ENCODE assay signal across 33 cellular contexts in the genomic region with DNA sequence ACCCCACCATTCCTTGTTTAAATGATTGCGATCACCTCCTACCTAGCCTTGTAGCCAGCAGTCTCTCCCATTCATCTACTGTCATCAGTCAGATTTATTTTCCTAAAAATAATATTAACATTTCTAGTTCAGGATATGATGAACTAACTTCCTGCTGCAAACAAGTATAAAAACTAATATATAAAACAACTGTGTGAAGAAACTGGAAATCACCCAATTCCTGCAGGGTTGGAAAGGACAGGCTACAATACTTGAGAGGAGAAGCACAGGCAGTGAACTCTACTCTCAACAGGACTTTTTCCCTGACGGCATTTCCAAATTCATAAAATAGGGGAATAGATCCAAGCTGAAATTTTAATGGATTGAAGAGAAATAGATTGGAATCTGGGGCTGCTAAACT.
"Had no signal": no experiment of that assay in that cellular context is flagged by ENCODE, and none has a peak within 500 bp of the region (broad histone marks: within the 10 kb centered on the region; RNA-seq: fewer than 3 reads in every experiment).

No MANE protein-coding gene starts in this region.

- H3K36me3 Mint-ChIP-seq: activated CD8-positive, alpha-beta memory T cell treated with anti-CD3 and anti-CD28 coated beads, Interleukin-2, amount 10 ng/mL, durations not matched to agents 7 days and 5 days; activated naive CD4-positive, alpha-beta T cell treated with anti-CD3 and anti-CD28 coated beads, Interleukin-2, amount 10 ng/mL, durations not matched to agents 7 days and 5 days; activated naive CD4-positive, alpha-beta T cell treated with anti-CD3 and anti-CD28 coated beads, Interleukin-2, amount 50 U/mL, for 24 hours; activated naive CD8-positive, alpha-beta T cell; activated naive CD8-positive, alpha-beta T cell treated with anti-CD3 and anti-CD28 coated beads, Interleukin-2, amount 10 ng/mL, durations not matched to agents 7 days and 5 days; T-cell; WTC11 had no signal

- H3K9me3 ChIP-seq: body of pancreas, breast epithelium had no signal

- H3K27ac ChIP-seq: body of pancreas, brain microvascular endothelial cell, breast epithelium, WERI-Rb-1 had no signal

- ATAC-seq: activated CD4-positive, alpha-beta T cell treated with anti-CD3 and anti-CD28 coated beads for 36 hours; activated CD4-positive, CD25-positive, alpha-beta regulatory T cell treated with anti-CD3 and anti-CD28 coated beads, Interleukin-2, amount 50 U/mL, for 24 hours; activated CD8-positive, alpha-beta memory T cell treated with anti-CD3 and anti-CD28 coated beads, Interleukin-2, amount 10 ng/mL, durations not matched to agents 7 days and 5 days; activated CD8-positive, alpha-beta T cell treated with anti-CD3 and anti-CD28 coated beads, Interleukin-2, amount 10 ng/mL, durations not matched to agents 7 days and 5 days; activated naive CD8-positive, alpha-beta T cell treated with anti-CD3 and anti-CD28 coated beads, Interleukin-2, amount 50 U/mL, for 24 hours; body of pancreas; T-cell; T-helper 17 cell; WTC11 had no signal

- H3K27me3 ChIP-seq: brain microvascular endothelial cell, breast epithelium had no signal

- H3K36me3 ChIP-seq: brain microvascular endothelial cell, breast epithelium, WERI-Rb-1 had no signal

- H3K4me1 ChIP-seq: body of pancreas, breast epithelium had no signal

- H3K4me3 ChIP-seq: body of pancreas, breast epithelium had no signal

- H3K27ac Mint-ChIP-seq: activated CD4-positive, alpha-beta memory T cell treated with anti-CD3 and anti-CD28 coated beads, Interleukin-2, amount 10 ng/mL, durations not matched to agents 7 days and 5 days; activated CD4-positive, alpha-beta T cell treated with anti-CD3 and anti-CD28 coated beads for 36 hours; activated CD4-positive, alpha-beta T cell treated with anti-CD3 and anti-CD28 coated beads, Interleukin-2, amount 10 ng/mL, durations not matched to agents 7 days and 5 days; activated CD8-positive, alpha-beta memory T cell treated with anti-CD3 and anti-CD28 coated beads, Interleukin-2, amount 10 ng/mL, durations not matched to agents 7 days and 5 days; activated CD8-positive, alpha-beta T cell treated with anti-CD3 and anti-CD28 coated beads, Interleukin-2, amount 10 ng/mL, durations not matched to agents 7 days and 5 days; activated naive CD4-positive, alpha-beta T cell treated with anti-CD3 and anti-CD28 coated beads, Interleukin-2, amount 10 ng/mL, durations not matched to agents 7 days and 5 days; activated naive CD4-positive, alpha-beta T cell treated with anti-CD3 and anti-CD28 coated beads, Interleukin-2, amount 50 U/mL, for 24 hours; activated naive CD8-positive, alpha-beta T cell; activated naive CD8-positive, alpha-beta T cell treated with anti-CD3 and anti-CD28 coated beads, Interleukin-2, amount 10 ng/mL, durations not matched to agents 7 days and 5 days; activated naive CD8-positive, alpha-beta T cell treated with anti-CD3 and anti-CD28 coated beads, Interleukin-2, amount 50 U/mL, for 24 hours; activated T-cell treated with anti-CD3 and anti-CD28 coated beads, Interleukin-2, amount 50 U/mL, for 24 hours; activated T-helper 2 cell treated with anti-CD3 and anti-CD28 coated beads, Interferon-gamma antibody, Interleukin-2, Interleukin-4, amounts not matched to agents 10 μg/mL and 5 μg/mL and 100 μg/mL, durations not matched to agents 14 hours and 24 hours and 36 hours; T-cell; T-helper 17 cell; WTC11 had no signal

- H3K27me3 Mint-ChIP-seq: activated CD4-positive, alpha-beta memory T cell treated with anti-CD3 and anti-CD28 coated beads, Interleukin-2, amount 10 ng/mL, durations not matched to agents 7 days and 5 days; activated CD4-positive, alpha-beta T cell treated with anti-CD3 and anti-CD28 coated beads, Interleukin-2, amount 10 ng/mL, durations not matched to agents 7 days and 5 days; activated naive CD4-positive, alpha-beta T cell treated with anti-CD3 and anti-CD28 coated beads, Interleukin-2, amount 50 U/mL, for 24 hours; T-cell had no signal

- H3K4me1 Mint-ChIP-seq: WTC11 had no signal

- H3K9me3 Mint-ChIP-seq: activated CD4-positive, alpha-beta memory T cell treated with anti-CD3 and anti-CD28 coated beads, Interleukin-2, amount 10 ng/mL, durations not matched to agents 7 days and 5 days; activated CD4-positive, alpha-beta T cell treated with anti-CD3 and anti-CD28 coated beads, Interleukin-2, amount 10 ng/mL, durations not matched to agents 7 days and 5 days; activated naive CD4-positive, alpha-beta T cell treated with anti-CD3 and anti-CD28 coated beads, Interleukin-2, amount 10 ng/mL, durations not matched to agents 7 days and 5 days; activated naive CD4-positive, alpha-beta T cell treated with anti-CD3 and anti-CD28 coated beads, Interleukin-2, amount 50 U/mL, for 24 hours; activated naive CD8-positive, alpha-beta T cell treated with anti-CD3 and anti-CD28 coated beads, Interleukin-2, amount 10 ng/mL, durations not matched to agents 7 days and 5 days; activated naive CD8-positive, alpha-beta T cell treated with anti-CD3 and anti-CD28 coated beads, Interleukin-2, amount 50 U/mL, for 24 hours; activated T-cell treated with anti-CD3 and anti-CD28 coated beads, Interleukin-2, amount 50 U/mL, for 24 hours; activated T-helper 2 cell treated with anti-CD3 and anti-CD28 coated beads, Interferon-gamma antibody, Interleukin-2, Interleukin-4, amounts not matched to agents 10 μg/mL and 5 μg/mL and 100 μg/mL, durations not matched to agents 14 hours and 24 hours and 36 hours; T-cell had no signal

- DNase-seq: activated CD4-positive, alpha-beta memory T cell treated with anti-CD3 and anti-CD28 coated beads, Interleukin-2, amount 10 ng/mL, durations not matched to agents 7 days and 5 days; activated CD4-positive, alpha-beta T cell treated with anti-CD3 and anti-CD28 coated beads for 1 hour; activated CD4-positive, alpha-beta T cell treated with anti-CD3 and anti-CD28 coated beads for 36 hours; activated CD4-positive, alpha-beta T cell treated with anti-CD3 and anti-CD28 coated beads for 48 hours; activated CD4-positive, alpha-beta T cell treated with anti-CD3 and anti-CD28 coated beads, Interleukin-2, amount 10 ng/mL, durations not matched to agents 7 days and 5 days; activated CD4-positive, alpha-beta T cell treated with anti-CD3 and anti-CD28 coated beads, Interleukin-2, amount 50 U/mL, for 48 hours; activated CD4-positive, CD25-positive, alpha-beta regulatory T cell; activated CD8-positive, alpha-beta memory T cell treated with anti-CD3 and anti-CD28 coated beads for 24 hours; activated CD8-positive, alpha-beta memory T cell treated with anti-CD3 and anti-CD28 coated beads, Interleukin-2, amount 10 ng/mL, durations not matched to agents 7 days and 5 days; activated CD8-positive, alpha-beta memory T cell treated with anti-CD3 and anti-CD28 coated beads, Interleukin-2, amount 50 U/mL, for 48 hours; activated CD8-positive, alpha-beta T cell treated with anti-CD3 and anti-CD28 coated beads, Interleukin-2, amount 10 ng/mL, durations not matched to agents 7 days and 5 days; activated effector memory CD4-positive, alpha-beta T cell treated with Interleukin-2 at 50 U/mL for 16 hours; activated gamma-delta T cell; activated naive CD4-positive, alpha-beta T cell treated with anti-CD3 and anti-CD28 coated beads, Interleukin-2, amount 10 ng/mL, durations not matched to agents 7 days and 5 days; activated naive CD4-positive, alpha-beta T cell treated with Interleukin-2 at 50 U/mL for 16 hours; activated naive CD8-positive, alpha-beta T cell treated with anti-CD3 and anti-CD28 coated beads, Interleukin-2, amount 10 ng/mL, durations not matched to agents 7 days and 5 days; activated naive CD8-positive, alpha-beta T cell treated with anti-CD3 and anti-CD28 coated beads, Interleukin-2, amount 50 U/mL, for 24 hours; activated T-cell treated with anti-CD3 and anti-CD28 coated beads, Interleukin-2, amount 50 U/mL, for 24 hours; activated T-cell treated with anti-CD3 and anti-CD28 coated beads, Interleukin-2, amount 50 U/mL, for 48 hours; aorta; body of pancreas; brain microvascular endothelial cell; central memory CD4-positive, alpha-beta T cell; T-cell; T-helper 17 cell; T1000; WERI-Rb-1 had no signal

- H3K4me3 Mint-ChIP-seq: activated CD4-positive, alpha-beta memory T cell treated with anti-CD3 and anti-CD28 coated beads, Interleukin-2, amount 10 ng/mL, durations not matched to agents 7 days and 5 days; activated CD4-positive, alpha-beta T cell treated with anti-CD3 and anti-CD28 coated beads for 36 hours; activated CD4-positive, alpha-beta T cell treated with anti-CD3 and anti-CD28 coated beads, Interleukin-2, amount 10 ng/mL, durations not matched to agents 7 days and 5 days; activated CD8-positive, alpha-beta memory T cell treated with anti-CD3 and anti-CD28 coated beads, Interleukin-2, amount 10 ng/mL, durations not matched to agents 7 days and 5 days; activated CD8-positive, alpha-beta T cell treated with anti-CD3 and anti-CD28 coated beads, Interleukin-2, amount 10 ng/mL, durations not matched to agents 7 days and 5 days; activated naive CD4-positive, alpha-beta T cell treated with anti-CD3 and anti-CD28 coated beads, Interleukin-2, amount 10 ng/mL, durations not matched to agents 7 days and 5 days; activated naive CD4-positive, alpha-beta T cell treated with anti-CD3 and anti-CD28 coated beads, Interleukin-2, amount 50 U/mL, for 24 hours; activated naive CD8-positive, alpha-beta T cell; activated naive CD8-positive, alpha-beta T cell treated with anti-CD3 and anti-CD28 coated beads, Interleukin-2, amount 10 ng/mL, durations not matched to agents 7 days and 5 days; activated naive CD8-positive, alpha-beta T cell treated with anti-CD3 and anti-CD28 coated beads, Interleukin-2, amount 50 U/mL, for 24 hours; activated T-cell treated with anti-CD3 and anti-CD28 coated beads, Interleukin-2, amount 50 U/mL, for 24 hours; T-cell; T-helper 17 cell; WTC11 had no signal
